ENCODE assay signal across 15 cellular contexts in the genomic region with DNA sequence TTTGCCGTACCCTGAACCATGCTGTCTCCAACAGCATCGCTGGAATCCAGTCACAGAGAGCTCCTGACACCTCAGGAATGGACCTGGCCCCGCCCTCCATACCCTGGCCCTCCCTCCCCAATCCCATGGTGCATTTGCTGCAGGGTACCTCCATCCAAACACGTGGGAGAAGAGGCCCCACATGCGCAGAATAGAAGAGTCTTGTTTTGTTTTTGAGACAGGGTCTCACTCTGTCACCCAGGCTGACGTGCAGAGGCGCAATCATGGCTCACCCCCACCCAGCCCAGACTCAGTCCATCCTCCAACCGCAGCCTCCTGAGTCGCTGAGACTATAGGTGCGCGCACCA.
"Had no signal": no experiment of that assay in that cellular context is flagged by ENCODE, and none has a peak within 500 bp of the region (broad histone marks: within the 10 kb centered on the region; RNA-seq: fewer than 3 reads in every experiment).

No MANE protein-coding gene starts in this region.

- DNase-seq: activated CD8-positive, alpha-beta memory T cell treated with anti-CD3 and anti-CD28 coated beads, Interleukin-2, amount 50 U/mL, for 4 hours; activated CD8-positive, alpha-beta T cell treated with anti-CD3 and anti-CD28 coated beads for 36 hours; activated naive CD4-positive, alpha-beta T cell treated with Interleukin-2 at 50 U/mL for 16 hours; adrenal gland; body of pancreas; effector memory CD8-positive, alpha-beta T cell; hippocampal formation; kidney glomerular epithelial cell; T-cell; T1000; transverse colon had no signal

- H3K4me3 Mint-ChIP-seq: activated CD8-positive, alpha-beta T cell treated with anti-CD3 and anti-CD28 coated beads for 36 hours; activated T-helper 1 cell treated with anti-CD3 and anti-CD28 coated beads, Interleukin-12 subunit alpha, Interleukin-12 subunit beta, Interleukin-2, Interleukin-4 antibody, amounts not matched to agents 30 ng/mL and 10 ng/mL and 1 ng/mL, durations not matched to agents 14 hours and 24 hours and 36 hours; central memory CD8-positive, alpha-beta T cell; dendritic cell treated with granulocyte-macrophage colony-stimulating factor and Interleukin-4, amounts not matched to agents 40 ng/mL and 50 ng/mL, for 4 days; effector memory CD8-positive, alpha-beta T cell; T-cell had no signal

- H3K27me3 ChIP-seq: adrenal gland, body of pancreas, transverse colon had no signal

- H3K4me3 ChIP-seq: adrenal gland, body of pancreas, skin epidermis, transverse colon had no signal

- H3K27ac Mint-ChIP-seq: activated CD8-positive, alpha-beta T cell treated with anti-CD3 and anti-CD28 coated beads for 36 hours; activated T-helper 1 cell treated with anti-CD3 and anti-CD28 coated beads, Interleukin-12 subunit alpha, Interleukin-12 subunit beta, Interleukin-2, Interleukin-4 antibody, amounts not matched to agents 30 ng/mL and 10 ng/mL and 1 ng/mL, durations not matched to agents 14 hours and 24 hours and 36 hours; dendritic cell treated with granulocyte-macrophage colony-stimulating factor and Interleukin-4, amounts not matched to agents 40 ng/mL and 50 ng/mL, for 4 days; effector memory CD8-positive, alpha-beta T cell; T-cell had no signal

- H3K27ac ChIP-seq: adrenal gland, body of pancreas, skin epidermis, transverse colon had no signal

- H3K9me3 Mint-ChIP-seq: activated CD8-positive, alpha-beta T cell treated with anti-CD3 and anti-CD28 coated beads for 36 hours; activated T-helper 1 cell treated with anti-CD3 and anti-CD28 coated beads, Interleukin-12 subunit alpha, Interleukin-12 subunit beta, Interleukin-2, Interleukin-4 antibody, amounts not matched to agents 30 ng/mL and 10 ng/mL and 1 ng/mL, durations not matched to agents 14 hours and 24 hours and 36 hours; central memory CD8-positive, alpha-beta T cell; dendritic cell treated with granulocyte-macrophage colony-stimulating factor and Interleukin-4, amounts not matched to agents 40 ng/mL and 50 ng/mL, for 4 days; effector memory CD8-positive, alpha-beta T cell; T-cell had no signal

- H3K27me3 Mint-ChIP-seq: activated CD8-positive, alpha-beta T cell treated with anti-CD3 and anti-CD28 coated beads for 36 hours; central memory CD8-positive, alpha-beta T cell; effector memory CD8-positive, alpha-beta T cell; T-cell had no signal

- ATAC-seq: activated CD8-positive, alpha-beta T cell treated with anti-CD3 and anti-CD28 coated beads for 36 hours; body of pancreas; effector memory CD8-positive, alpha-beta T cell; T-cell had no signal

- H3K9me3 ChIP-seq: adrenal gland, body of pancreas, transverse colon had no signal
